1 cellular context compared by ENCODE assay signal in genomic region chr11:44609783-44610155, GRCh38.
TF ChIP-seq lines count a peak whose summit lies in the region.

No MANE protein-coding gene starts in this region.

TF ChIP-seq in IMR-90, 13 proteins besides CTCF, POLR2A, EP300 and RAD21:
- no peak for TF ChIP-seq MAZ (IDR thresholded peaks at IDR 0.05; ENCODE audit: borderline replicate concordance, low read depth, low read length)
- TF ChIP-seq, protein P1, sequence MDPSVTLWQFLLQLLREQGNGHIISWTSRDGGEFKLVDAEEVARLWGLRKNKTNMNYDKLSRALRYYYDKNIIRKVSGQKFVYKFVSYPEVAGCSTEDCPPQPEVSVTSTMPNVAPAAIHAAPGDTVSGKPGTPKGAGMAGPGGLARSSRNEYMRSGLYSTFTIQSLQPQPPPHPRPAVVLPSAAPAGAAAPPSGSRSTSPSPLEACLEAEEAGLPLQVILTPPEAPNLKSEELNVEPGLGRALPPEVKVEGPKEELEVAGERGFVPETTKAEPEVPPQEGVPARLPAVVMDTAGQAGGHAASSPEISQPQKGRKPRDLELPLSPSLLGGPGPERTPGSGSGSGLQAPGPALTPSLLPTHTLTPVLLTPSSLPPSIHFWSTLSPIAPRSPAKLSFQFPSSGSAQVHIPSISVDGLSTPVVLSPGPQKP (IDR thresholded peaks at IDR 0.05; ENCODE audit: borderline replicate concordance, low read depth, low read length), result no peak
